In genomic region chr6:20403766-20404640, GRCh38 we compare ENCODE assay signal across 1 cellular context.
A peak's percentile ranks its signal among the peaks of the same experiment; 100 is the strongest.
TF ChIP-seq lines count a peak whose summit lies in the region.

No MANE protein-coding gene starts in this region.

TF ChIP-seq in K562, 482 proteins besides CTCF, POLR2A, EP300 and RAD21 (continued from another document and continues in another):
- TF ChIP-seq TCFL5 (CRISPR knock-in tag; conservative IDR thresholded peaks at IDR 0.05) (no peak), BCLAF1 (IDR thresholded peaks at IDR 0.05; ENCODE audit: borderline replicate concordance in 1 of 2, control insufficient read depth in 1 of 2, low read depth in 2 of 2, low read length in 1 of 2) (0 out of 4 replicates have a peak, but pooled peaks of 1 of the 2 experiments have one; percentile 61), CBX2 (IDR thresholded peaks at IDR 0.05; ENCODE audit: insufficient read depth, low read length, poor library complexity, severe bottlenecking) (no peak), RFX5 (IDR thresholded peaks at IDR 0.05; ENCODE audit: low read depth, low read length) (no peak), IRF9 (tag; IDR thresholded peaks at IDR 0.05) (no peak), SAFB (IDR thresholded peaks at IDR 0.05; ENCODE audit: borderline replicate concordance, low read depth, low read length) (no peak), CBX8 (IDR thresholded peaks at IDR 0.05; ENCODE audit: borderline replicate concordance, extremely low read depth, low read depth, low read length, poor library complexity, severe bottlenecking) (no peak), SMARCB1 (IDR thresholded peaks at IDR 0.05; ENCODE audit: insufficient read length, low read depth) (peak; percentile 25), HSF4 (CRISPR knock-in tag; IDR thresholded peaks at IDR 0.05; ENCODE audit: borderline replicate concordance) (no peak), KDM5B (IDR thresholded peaks at IDR 0.05; ENCODE audit: insufficient replicate concordance, low read depth, low read length) (peak; percentile 64), PBX2 (CRISPR knock-in tag; IDR thresholded peaks at IDR 0.05; ENCODE audit: low read depth) (no peak), PBX2 (tag; conservative IDR thresholded peaks at IDR 0.05; ENCODE audit: low read depth) (peak; percentile 34), IRF2 (CRISPR knock-in tag; IDR thresholded peaks at IDR 0.05) (no peak), ELK3 (CRISPR knock-in tag; IDR thresholded peaks at IDR 0.05) (no peak), MLX (CRISPR knock-in tag; conservative IDR thresholded peaks at IDR 0.05) (no peak), CCNT2 (IDR thresholded peaks at IDR 0.05; ENCODE audit: borderline replicate concordance, extremely low read depth, insufficient read length, low read depth, low read length) (no peak), HDAC6 (IDR thresholded peaks at IDR 0.05; ENCODE audit: low read depth, low read length) (no peak), ZNF24 (IDR thresholded peaks at IDR 0.05) (no peak), MYC (IDR thresholded peaks at IDR 0.05; ENCODE audit: low read depth, low read length) (peak; percentile 61; the same call in 1 of the 2 replicates), MYC (CRISPR knock-in tag; IDR thresholded peaks at IDR 0.05; ENCODE audit: borderline replicate concordance, low read depth) (no peak), HIVEP1 (CRISPR knock-in tag; IDR thresholded peaks at IDR 0.05) (no peak), VEZF1 (CRISPR knock-in tag; IDR thresholded peaks at IDR 0.05) (peak; percentile 86), POLR2AphosphoS2 (IDR thresholded peaks at IDR 0.05; ENCODE audit: low read length) (no peak), CEBPG (CRISPR knock-in tag; IDR thresholded peaks at IDR 0.05) (no peak), CEBPG (tag; conservative IDR thresholded peaks at IDR 0.05 in 1 of 2, IDR thresholded peaks at IDR 0.05 in 1 of 2) (no peak), GTF2B (IDR thresholded peaks at IDR 0.05; ENCODE audit: extremely low read depth, insufficient read length) (no peak), ZNF197 (CRISPR knock-in tag; IDR thresholded peaks at IDR 0.05; ENCODE audit: low read depth) (no peak), E4F1 (CRISPR knock-in tag; IDR thresholded peaks at IDR 0.05; ENCODE audit: borderline replicate concordance) (no peak), EHMT2 (IDR thresholded peaks at IDR 0.05) (no peak), CHD1 (IDR thresholded peaks at IDR 0.05; ENCODE audit: low read length) (no peak), LEF1 (IDR thresholded peaks at IDR 0.05) (peak; percentile 52), KAT7 (CRISPR knock-in tag; IDR thresholded peaks at IDR 0.05; ENCODE audit: borderline replicate concordance) (no peak), RBM22 (IDR thresholded peaks at IDR 0.05; ENCODE audit: low read depth, low read length, poor library complexity, severe bottlenecking) (no peak), PML (IDR thresholded peaks at IDR 0.05; ENCODE audit: low read length) (no peak), CCAR2 (IDR thresholded peaks at IDR 0.05; ENCODE audit: low read depth, low read length) (no peak), HNRNPH1 (optimal IDR thresholded peaks at IDR 0.05; ENCODE audit: low read depth, low read length) (no peak), NFATC3 (IDR thresholded peaks at IDR 0.05) (no peak), ZNF589 (CRISPR knock-in tag; IDR thresholded peaks at IDR 0.05; ENCODE audit: low read depth) (no peak), ZNF398 (CRISPR knock-in tag; IDR thresholded peaks at IDR 0.05) (no peak), ZNF347 (CRISPR knock-in tag; IDR thresholded peaks at IDR 0.05; ENCODE audit: low read depth) (no peak), CREBBP (IDR thresholded peaks at IDR 0.05; ENCODE audit: low read depth, low read length) (no peak), SMARCA4 (IDR thresholded peaks at IDR 0.05) (peak; percentile 26; the same call in 1 of the 2 replicates), ERF (CRISPR knock-in tag; IDR thresholded peaks at IDR 0.05) (peak; percentile 44; the same call in 1 of the 2 replicates), EZH2 (IDR thresholded peaks at IDR 0.05; ENCODE audit: borderline replicate concordance, low read depth, low read length) (no peak), MTA1 (IDR thresholded peaks at IDR 0.05; ENCODE audit: borderline replicate concordance) (no peak), ZNF668 (CRISPR knock-in tag; IDR thresholded peaks at IDR 0.05) (no peak), MED1 (CRISPR knock-in tag; IDR thresholded peaks at IDR 0.05; ENCODE audit: borderline replicate concordance) (no peak), PTBP1 (IDR thresholded peaks at IDR 0.05; ENCODE audit: low read depth, low read length) (0 out of 2 replicates have a peak, but pooled peaks have one; percentile 55), MAX (CRISPR knock-in tag; IDR thresholded peaks at IDR 0.05) (peak; percentile 41), CHD2 (IDR thresholded peaks at IDR 0.05; ENCODE audit: low read depth, low read length) (no peak)
